21 cellular contexts compared by ENCODE assay signal in the genomic region with DNA sequence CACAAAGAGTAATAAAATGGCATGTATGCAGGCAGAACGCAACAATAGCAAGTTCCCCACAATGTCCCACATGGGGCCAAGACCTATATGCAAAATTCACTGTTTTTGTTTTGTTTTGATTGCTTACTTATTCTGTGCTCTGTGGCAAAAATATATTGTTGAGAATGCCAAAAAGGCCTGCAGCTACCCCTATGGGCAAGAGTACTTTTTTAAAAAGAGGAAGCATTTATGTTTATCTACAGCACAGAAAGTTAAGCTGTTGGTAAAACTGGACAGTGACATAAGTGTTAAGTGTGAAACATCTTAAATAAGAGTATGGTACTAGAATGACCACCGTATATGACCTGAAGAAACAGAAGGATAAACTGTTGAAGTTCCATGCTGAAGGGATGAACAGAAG.
"Had no signal": no experiment of that assay in that cellular context is flagged by ENCODE, and none has a peak within 500 bp of the region (broad histone marks: within the 10 kb centered on the region; RNA-seq: fewer than 3 reads in every experiment).

No MANE protein-coding gene starts in this region.

- H3K36me3 ChIP-seq: esophagus squamous epithelium, ovary, transverse colon, uterus had no signal

- DNase-seq: activated CD4-positive, alpha-beta memory T cell treated with anti-CD3 and anti-CD28 coated beads for 36 hours; activated CD4-positive, alpha-beta T cell treated with anti-CD3 and anti-CD28 coated beads for 4 hours; activated CD8-positive, alpha-beta memory T cell treated with anti-CD3 and anti-CD28 coated beads, Interleukin-2, amount 10 ng/mL, durations not matched to agents 7 days and 5 days; cerebellar nuclear complex; effector CD4-positive, alpha-beta T cell; esophagus squamous epithelium; immature natural killer cell; kidney glomerular epithelial cell; left ventricle myocardium superior; mucosa of descending colon; naive B cell; ovary; psoas muscle; right cardiac atrium; stimulated activated CD4-positive, alpha-beta T cell treated with anti-CD3 and anti-CD28 coated beads, Interleukin-2, amount 100 ng/mL, for 24 hours; stimulated activated naive CD8-positive, alpha-beta T cell treated with anti-CD3 and anti-CD28 coated beads, Interleukin-15, Interleukin-2, amounts not matched to agents 100 U/mL and 50 U/mL, for 24 hours; substantia nigra; T-helper 9 cell; transverse colon; uterus had no signal

- H3K27ac ChIP-seq: esophagus squamous epithelium, ovary, psoas muscle, transverse colon, uterus had no signal

- H3K4me3 ChIP-seq: esophagus squamous epithelium, mucosa of descending colon, ovary, psoas muscle, transverse colon, uterus had no signal

- H3K4me1 ChIP-seq: esophagus squamous epithelium, psoas muscle, transverse colon, uterus had no signal

- H3K9me3 ChIP-seq: esophagus squamous epithelium, mucosa of descending colon, ovary, psoas muscle, transverse colon, uterus had no signal

- H3K27me3 ChIP-seq: esophagus squamous epithelium, ovary, transverse colon, uterus had no signal

- ATAC-seq: activated CD8-positive, alpha-beta memory T cell treated with anti-CD3 and anti-CD28 coated beads, Interleukin-2, amount 10 ng/mL, durations not matched to agents 7 days and 5 days; left ventricle myocardium superior; mucosa of descending colon; psoas muscle; right cardiac atrium; stimulated activated naive CD8-positive, alpha-beta T cell treated with anti-CD3 and anti-CD28 coated beads, Interleukin-15, Interleukin-2, amounts not matched to agents 100 U/mL and 50 U/mL, for 24 hours; WTC11 had no signal
